22 cellular contexts compared by ENCODE assay signal in genomic region chr2:82340578-82341053, GRCh38.
DNase-seq lines count a peak whose midpoint lies in the region; ATAC-seq, FAIRE-seq and TF ChIP-seq lines count a peak whose summit lies in the region.
"Had no signal": no experiment of that assay in that cellular context is flagged by ENCODE, and none has a peak within 500 bp of the region (broad histone marks: within the 10 kb centered on the region; RNA-seq: fewer than 3 reads in every experiment).

No MANE protein-coding gene starts in this region.

- no peaks in the 10 kb centered on the region; the same call in 1 of the 2 replicates for H3K4me1 ChIP-seq in GM12878 (ENCODE audit: control insufficient read depth, insufficient read depth, low read length)

- FAIRE-seq in GM12878 (lab: Jason Lieb, UNC) = no peak

- no peak overlapping the region for H3K27ac ChIP-seq in GM12878 (ENCODE audit: control insufficient read depth, insufficient read depth)
- H3K27ac ChIP-seq: epithelial cell of prostate had no signal

- intact Hi-C loops in GM12878 (cut with micrococcal nuclease; ENCODE audit: unreplicated experiment) = no loop called here

- H3K27ac Mint-ChIP-seq in mesothelial cell of epicardium = peak overlapping the region; percentile 12
- H3K27ac Mint-ChIP-seq: activated CD4-positive, alpha-beta memory T cell treated with anti-CD3 and anti-CD28 coated beads, Interleukin-2, amount 10 ng/mL, durations not matched to agents 7 days and 5 days; HFFc6; IgD-negative memory B cell; naive B cell had no signal

- H3K4me2 ChIP-seq in GM12878 (ENCODE audit: control insufficient read depth, insufficient read depth) = no peak overlapping the region

- POLR2A ChIA-PET in GM12878 (lab: Charles Lee) = interaction anchor here (1.1 to 2.6 kb wide), 4 partner anchors 11 to 26 kb away, joined by 3 to 13 read pairs (median 4); no protein-coding TSS in a partner anchor

- DNase-seq in EL (peak; percentile 11), M059J (ENCODE audit: low read depth) (peak; percentile 14), GM12878 (ENCODE audit: low read depth, low spot score) (no peak), mesothelial cell of epicardium (ENCODE audit: low spot score in 2 of 2, unreplicated experiment in 2 of 2) (no peak), HPDE6-E6E7 (ENCODE audit: extremely low spot score) (no peak), NCI-H2171 (lab: John Stamatoyannopoulos, UW) (no peak), SW 1271 (lab: John Stamatoyannopoulos, UW) (no peak)
- DNase-seq: ACHN; activated CD4-positive, alpha-beta memory T cell treated with anti-CD3 and anti-CD28 coated beads, Interleukin-2, amount 10 ng/mL, durations not matched to agents 7 days and 5 days; activated effector memory CD4-positive, alpha-beta T cell treated with Interleukin-2 at 50 U/mL for 16 hours; C1 segment of cervical spinal cord; effector CD4-positive, alpha-beta T cell; HFFc6; naive B cell; NCI-H1436 treated with DMSO at 0.1 percent for 48 hours; NCI-H526 treated with DMSO at 0.1 percent for 48 hours; occipital lobe; small intestine; stimulated activated CD4-positive, alpha-beta T cell treated with anti-CD3 and anti-CD28 coated beads, Interleukin-2, amount 100 ng/mL, for 24 hours had no signal

- no peak overlapping the region for H3K4me3 ChIP-seq in GM12878

- 21% methylated on average over 2 of the region's 2 CpGs for WGBS in GM12878 (ENCODE audit: insufficient coverage, insufficient replicate concordance, low lambda C conversion rate, missing lambda C conversion rate)

- no peaks in the 10 kb centered on the region for H3K27me3 Mint-ChIP-seq in mesothelial cell of epicardium (ENCODE audit: low read depth)
- H3K27me3 Mint-ChIP-seq: activated CD4-positive, alpha-beta memory T cell treated with anti-CD3 and anti-CD28 coated beads, Interleukin-2, amount 10 ng/mL, durations not matched to agents 7 days and 5 days; IgD-negative memory B cell; naive B cell had no signal

- no peak for TF ChIP-seq CTCF in GM12878 (IDR thresholded peaks at IDR 0.05 in 2 of 3, conservative IDR thresholded peaks at IDR 0.05 in 1 of 3; ENCODE audit: control insufficient read depth in 2 of 3, extremely low read depth in 1 of 3, insufficient read depth in 1 of 3, low read depth in 3 of 3, low read length in 3 of 3)
- TF ChIP-seq CTCF in mesothelial cell of epicardium (IDR thresholded peaks at IDR 0.05; ENCODE audit: unreplicated experiment) = no peak

- H3K4me1 Mint-ChIP-seq in mesothelial cell of epicardium = peaks cover 10% of the 10 kb centered on the region
- H3K4me1 Mint-ChIP-seq: activated CD4-positive, alpha-beta memory T cell treated with anti-CD3 and anti-CD28 coated beads, Interleukin-2, amount 10 ng/mL, durations not matched to agents 7 days and 5 days; IgD-negative memory B cell; naive B cell had no signal

- H3K27me3 ChIP-seq in GM12878 (replicated peaks in 1 of 2; ENCODE audit: control insufficient read depth in 2 of 2, insufficient read depth in 2 of 2, low read length in 1 of 2) = no peaks in the 10 kb centered on the region

- CTCF ChIA-PET in GM12878 (lab: Yijun Ruan, JAX) = interaction anchor here (0.6 to 2.1 kb wide), 7 partner anchors 11 to 134 kb away, joined by 3 to 8 read pairs (median 3); no protein-coding TSS in a partner anchor

- no peaks in the 10 kb centered on the region for H3K79me2 ChIP-seq in GM12878 (ENCODE audit: control insufficient read depth, insufficient read depth, low read length)

- RAD21 ChIA-PET in GM12878 (lab: Charles Lee; ENCODE audit: unreplicated experiment) = interaction anchor here (0.8 to 3.9 kb wide), 23 partner anchors 11 to 199 kb away, joined by 3 to 49 read pairs (median 4); no protein-coding TSS in a partner anchor

- in situ Hi-C loops in GM12878 (cut with MboI) = no loop called here

- H2AFZ ChIP-seq in GM12878 (ENCODE audit: control insufficient read depth, low read depth, low read length) = no peak overlapping the region

- no peak for TF ChIP-seq POLR2A in GM12878 (IDR thresholded peaks at IDR 0.05; ENCODE audit: low read depth, low read length)

- no peaks in the 10 kb centered on the region for H3K9me3 Mint-ChIP-seq in mesothelial cell of epicardium
- H3K9me3 Mint-ChIP-seq: HFFc6 had no signal

- H3K36me3 ChIP-seq in GM12878 (ENCODE audit: control insufficient read depth in 2 of 2, insufficient read depth in 2 of 2, low read length in 1 of 2) = no peaks in the 10 kb centered on the region

- no peak overlapping the region for H3K9ac ChIP-seq in GM12878 (ENCODE audit: control insufficient read depth, insufficient read depth, low read length)

- H3K36me3 Mint-ChIP-seq in mesothelial cell of epicardium = no peaks in the 10 kb centered on the region
- H3K36me3 Mint-ChIP-seq: IgD-negative memory B cell, naive B cell had no signal

- no peak for TF ChIP-seq RAD21 in GM12878 (IDR thresholded peaks at IDR 0.05; ENCODE audit: insufficient read depth, low read depth, low read length)

- peak; percentile 97 for ATAC-seq in GM12878
- ATAC-seq: activated CD4-positive, CD25-positive, alpha-beta regulatory T cell treated with anti-CD3 and anti-CD28 coated beads, Interleukin-2, amount 50 U/mL, for 24 hours had no signal

- SMC1A ChIA-PET in GM12878 (lab: Charles Lee; ENCODE audit: uncharacterized antibody, unreplicated experiment) = interaction anchor here (0.6 to 3.7 kb wide), 28 partner anchors 9 to 1956 kb away, joined by 3 to 71 read pairs (median 4); no protein-coding TSS in a partner anchor

- no peaks in the 10 kb centered on the region for H4K20me1 ChIP-seq in GM12878 (ENCODE audit: control insufficient read depth, insufficient read depth)

- no peak overlapping the region for H3K4me3 Mint-ChIP-seq in mesothelial cell of epicardium
- H3K4me3 Mint-ChIP-seq: activated CD4-positive, alpha-beta memory T cell treated with anti-CD3 and anti-CD28 coated beads, Interleukin-2, amount 10 ng/mL, durations not matched to agents 7 days and 5 days; HFFc6; IgD-negative memory B cell; naive B cell had no signal

- H3K9me3 ChIP-seq in GM12878 (replicated peaks; ENCODE audit: control insufficient read depth, insufficient read depth, low read length) = no peaks in the 10 kb centered on the region

- BruUV-seq in GM12878 (replicated peaks; lab: Mats Ljungman, UMichigan) = no TSS peak

- peak; percentile 71 to 87; a peak in 3 of 4 replicates for TF ChIP-seq EP300 in GM12878 (IDR thresholded peaks at IDR 0.05; ENCODE audit: borderline replicate concordance in 1 of 2, control insufficient read depth in 1 of 2, low read depth in 2 of 2, low read length in 2 of 2)

TF ChIP-seq in GM12878, 131 proteins besides CTCF, POLR2A, EP300 and RAD21 (continues in another document):
- no peak for TF ChIP-seq ATF2 (IDR thresholded peaks at IDR 0.05; ENCODE audit: low read length)
- TF ChIP-seq IKZF2 (IDR thresholded peaks at IDR 0.05) = peak; percentile 76 to 79
- TF ChIP-seq DPF2 (IDR thresholded peaks at IDR 0.05) = peak; percentile 95; the same call in 1 of the 2 replicates
- no peak for TF ChIP-seq SMC3 (IDR thresholded peaks at IDR 0.05; ENCODE audit: borderline replicate concordance, low read length)
- TF ChIP-seq NFXL1 (IDR thresholded peaks at IDR 0.05; ENCODE audit: borderline replicate concordance) = no peak
- no peak for TF ChIP-seq KAT2A (conservative IDR thresholded peaks at IDR 0.05; ENCODE audit: control insufficient read depth, low read depth, low read length)
- TF ChIP-seq POU2F2 (IDR thresholded peaks at IDR 0.05; ENCODE audit: borderline replicate concordance, low read depth, low read length) = no peak
- 0 out of 2 replicates have a peak, but pooled peaks have one; percentile 54 for TF ChIP-seq BMI1 (IDR thresholded peaks at IDR 0.05; ENCODE audit: borderline replicate concordance)
- peak; percentile 54; the same call in 1 of the 2 replicates for TF ChIP-seq CHD2 (IDR thresholded peaks at IDR 0.05; ENCODE audit: borderline replicate concordance, low read depth, low read length)
- TF ChIP-seq MEF2B (IDR thresholded peaks at IDR 0.05; ENCODE audit: partially characterized antibody, poor library complexity, severe bottlenecking) = peak; percentile 37
- TF ChIP-seq ATF7 (IDR thresholded peaks at IDR 0.05; ENCODE audit: low read depth) = peak; percentile 87
- TF ChIP-seq IRF4 (IDR thresholded peaks at IDR 0.05; ENCODE audit: low read depth, low read length) = no peak
- TF ChIP-seq ATF3 (IDR thresholded peaks at IDR 0.05; ENCODE audit: borderline replicate concordance, extremely low read depth, low read depth, low read length) = no peak
- TF ChIP-seq, protein P1, sequence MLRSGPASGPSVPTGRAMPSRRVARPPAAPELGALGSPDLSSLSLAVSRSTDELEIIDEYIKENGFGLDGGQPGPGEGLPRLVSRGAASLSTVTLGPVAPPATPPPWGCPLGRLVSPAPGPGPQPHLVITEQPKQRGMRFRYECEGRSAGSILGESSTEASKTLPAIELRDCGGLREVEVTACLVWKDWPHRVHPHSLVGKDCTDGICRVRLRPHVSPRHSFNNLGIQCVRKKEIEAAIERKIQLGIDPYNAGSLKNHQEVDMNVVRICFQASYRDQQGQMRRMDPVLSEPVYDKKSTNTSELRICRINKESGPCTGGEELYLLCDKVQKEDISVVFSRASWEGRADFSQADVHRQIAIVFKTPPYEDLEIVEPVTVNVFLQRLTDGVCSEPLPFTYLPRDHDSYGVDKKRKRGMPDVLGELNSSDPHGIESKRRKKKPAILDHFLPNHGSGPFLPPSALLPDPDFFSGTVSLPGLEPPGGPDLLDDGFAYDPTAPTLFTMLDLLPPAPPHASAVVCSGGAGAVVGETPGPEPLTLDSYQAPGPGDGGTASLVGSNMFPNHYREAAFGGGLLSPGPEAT (IDR thresholded peaks at IDR 0.05; ENCODE audit: low read depth) = peak; percentile 75
- TF ChIP-seq BHLHE40 (IDR thresholded peaks at IDR 0.05; ENCODE audit: borderline replicate concordance in 1 of 2, low read depth in 2 of 2, low read length in 1 of 2) = peak in 1 of 2 experiments; percentile 31; a peak in 1 of 4 replicates
- TF ChIP-seq NR2F1 (conservative IDR thresholded peaks at IDR 0.05) = peak; percentile 96

Comparison
In these comparisons a context has a peak if more than half of its experiments do, and no peak if none do; other contexts are left out.
1. DNase-seq: peak in EL (single experiment) and M059J (single experiment); none in GM12878 (single experiment), mesothelial cell of epicardium (0 of 2), HPDE6-E6E7 (single experiment), NCI-H2171 (single experiment) and SW 1271 (0 of 2).